ENCODE assay signal across 31 cellular contexts in the genomic region with DNA sequence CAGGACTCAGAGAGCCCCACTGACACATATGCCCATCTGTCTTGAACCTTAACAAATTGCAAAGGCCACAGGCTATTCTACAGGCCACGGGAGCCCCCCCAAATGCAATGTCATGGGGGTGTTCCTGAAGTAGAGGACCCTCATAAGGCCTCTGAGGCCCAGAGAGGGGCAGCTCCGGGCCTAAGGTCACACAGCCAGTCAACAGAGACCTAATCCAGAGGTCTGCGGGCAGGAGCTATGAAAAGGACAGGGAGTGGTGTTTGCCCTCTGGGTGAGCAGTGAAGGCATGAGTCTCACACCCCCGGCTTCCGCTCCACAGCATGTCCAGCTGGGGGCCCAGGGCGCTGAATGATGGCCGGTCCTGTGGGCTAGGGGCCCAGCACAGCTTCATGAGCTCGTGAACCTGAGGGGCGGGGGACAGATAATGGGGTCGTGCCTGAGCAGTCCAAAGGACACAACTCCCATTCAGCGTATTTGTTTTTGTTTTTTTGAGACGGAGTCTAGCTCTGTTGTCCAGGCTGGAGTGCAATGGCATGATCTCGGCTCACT. TPM values are rescaled to one million over a fixed set of nuclear protein-coding genes. Genes with fewer than 3 reads are reported as not detected.
DNase-seq lines count a peak whose midpoint lies in the region; ATAC-seq, FAIRE-seq and TF ChIP-seq lines count a peak whose summit lies in the region.
"Had no signal": no experiment of that assay in that cellular context is flagged by ENCODE, and none has a peak within 500 bp of the region (broad histone marks: within the 10 kb centered on the region; RNA-seq: fewer than 3 reads in every experiment).

No MANE protein-coding gene starts in this region.

- no peak overlapping the region for H4K91ac ChIP-seq in neuronal stem cell (ENCODE audit: low read depth, low read length, poor library complexity)

- H2AK5ac ChIP-seq in neuronal stem cell (ENCODE audit: low read depth, low read length): peak overlapping the region; percentile 70

- WGBS in HepG2 (ENCODE audit: low lambda C conversion rate): 58% methylated on average over 7 of the region's 13 CpGs
- WGBS in right lobe of liver (ENCODE audit: insufficient coverage, low coverage, low lambda C conversion rate, missing lambda C conversion rate): 41% methylated on average over 4 of the region's 13 CpGs
- no CpG with 5 or more reads among the region's 13 CpGs for WGBS in neuronal stem cell (ENCODE audit: extremely low coverage in 2 of 2, insufficient read length in 2 of 2, insufficient replicate concordance in 1 of 2), 2 donors

- no peak for FAIRE-seq in HepG2 (lab: Jason Lieb, UNC)
- FAIRE-seq: A204.1, GM12878, GM12892, GM18507 had no signal

- H3K27ac ChIP-seq in HepG2 (ENCODE audit: extremely low read length, insufficient read depth, low read length) (no peak overlapping the region), right lobe of liver (no peak overlapping the region), neuronal stem cell (replicated peaks; ENCODE audit: low read length) (no peak overlapping the region), osteoblast (ENCODE audit: low read depth, low read length) (no peak overlapping the region)
- H3K27ac ChIP-seq: BLaER1 had no signal

- H3K79me2 ChIP-seq in HepG2 (ENCODE audit: insufficient read depth, low read length) (no peaks in the 10 kb centered on the region), osteoblast (ENCODE audit: insufficient read depth, low read length) (no peaks in the 10 kb centered on the region)

- intact Hi-C loops in HepG2 (cut with micrococcal nuclease; ENCODE audit: unreplicated experiment) (no loop called here), right lobe of liver (cut with DNase I) (no loop called here)

- H3K9ac ChIP-seq in HepG2 (ENCODE audit: insufficient read depth, low read depth, low read length): no peak overlapping the region
- no peak overlapping the region for H3K9ac ChIP-seq in neuronal stem cell (ENCODE audit: low read depth, low read length, poor library complexity)
- H3K9ac ChIP-seq: BLaER1 had no signal

- H3K36me3 ChIP-seq in HepG2 (replicated peaks in 1 of 2; ENCODE audit: control insufficient read depth in 1 of 2, insufficient read depth in 2 of 2, low read length in 2 of 2) (no peaks in the 10 kb centered on the region; a peak in 1 of 5 replicates), right lobe of liver (no peaks in the 10 kb centered on the region), neuronal stem cell (replicated peaks in 1 of 2; ENCODE audit: control insufficient read depth in 2 of 2, insufficient read depth in 2 of 2, low read length in 2 of 2) (no peaks in the 10 kb centered on the region), osteoblast (ENCODE audit: insufficient read depth, low read length) (no peaks in the 10 kb centered on the region), HAP-1 (replicated peaks) (no peaks in the 10 kb centered on the region)
- H3K36me3 ChIP-seq: BE2C had no signal

- H3K27me3 ChIP-seq in HepG2 (ENCODE audit: control insufficient read depth in 1 of 2, insufficient read depth in 2 of 2, low read length in 2 of 2) (no peaks in the 10 kb centered on the region), right lobe of liver (no peaks in the 10 kb centered on the region), neuronal stem cell (ENCODE audit: control insufficient read depth in 3 of 3, insufficient read depth in 3 of 3, low read depth in 1 of 3, low read length in 3 of 3) (no peaks in the 10 kb centered on the region), osteoblast (ENCODE audit: insufficient read depth, low read length) (no peaks in the 10 kb centered on the region), HAP-1 (ENCODE audit: low read depth) (no peaks in the 10 kb centered on the region)
- H3K27me3 ChIP-seq: BE2C, BLaER1 had no signal

- no peaks in the 10 kb centered on the region for H3K79me1 ChIP-seq in neuronal stem cell (ENCODE audit: low read depth, low read length)

- H3K14ac ChIP-seq in neuronal stem cell (ENCODE audit: low read length): no peak overlapping the region

- POLR2A ChIA-PET in HepG2 (lab: Yijun Ruan, JAX): no interaction called here

- ATAC-seq in HepG2 (no peak), right lobe of liver (no peak)
- ATAC-seq: GM12878 had no signal

- H3K4ac ChIP-seq in neuronal stem cell (ENCODE audit: low read length): no peak overlapping the region

- TF ChIP-seq POLR2A in HepG2 (IDR thresholded peaks at IDR 0.05; ENCODE audit: insufficient read depth in 1 of 2, low read depth in 2 of 2, low read length in 2 of 2) (no peak), right lobe of liver (IDR thresholded peaks at IDR 0.05) (no peak)

- H2BK5ac ChIP-seq in neuronal stem cell (ENCODE audit: low read length): peak overlapping the region; percentile 82

- no peak for TF ChIP-seq RAD21 in HepG2 (CRISPR knock-in tag; IDR thresholded peaks at IDR 0.05)

- TF ChIP-seq EP300 in HepG2 (IDR thresholded peaks at IDR 0.05; ENCODE audit: low read depth in 2 of 2, low read length in 2 of 2): no peak
- TF ChIP-seq EP300 in HepG2 (CRISPR knock-in tag; IDR thresholded peaks at IDR 0.05; ENCODE audit: borderline replicate concordance): no peak

- DNase-seq in HepG2 (ENCODE audit: low spot score) (no peak), right lobe of liver (no peak), neuronal stem cell (ENCODE audit: low spot score) (no peak), osteoblast (ENCODE audit: insufficient read length, low spot score, missing footprints) (peak; percentile 48), HAP-1 (ENCODE audit: low spot score in 2 of 2) (no peak), mucosa of gallbladder (ENCODE audit: low spot score) (no peak)
- DNase-seq: 8988T; ACHN; BE2C; C1 segment of cervical spinal cord; CD4-positive, alpha-beta memory T cell; CD4-positive, CD25-positive, alpha-beta regulatory T cell; CD8-positive, alpha-beta memory T cell; COR-L47; DMS 273 treated with DMSO at 0.1 percent for 48 hours; DMS153; DMS53; DMS79; DND-41; EL; GDM1 had no signal

- no TSS peak for BruUV-seq in HepG2 (replicated peaks; lab: Mats Ljungman, UMichigan)

- in situ Hi-C loops in HepG2 (cut with HindIII; ENCODE audit: extremely low pct_ligation_motif_present, low pct_unique_long_range_greater_than_20kb): no loop called here
- in situ Hi-C loops in HAP-1 (cut with MboI; ENCODE audit: low sequenced_read_pairs): no loop called here

- no peak overlapping the region for H2BK120ac ChIP-seq in neuronal stem cell (ENCODE audit: low read depth, low read length)

- H4K20me1 ChIP-seq in HepG2 (ENCODE audit: insufficient read depth, low read length): no peaks in the 10 kb centered on the region
- H4K20me1 ChIP-seq in osteoblast (ENCODE audit: insufficient read depth, low read length): no peaks in the 10 kb centered on the region
- H4K20me1 ChIP-seq: BLaER1 had no signal

- peak overlapping the region; percentile 73 for H2BK12ac ChIP-seq in neuronal stem cell (ENCODE audit: low read length)

- H3K4me1 ChIP-seq in HepG2 (ENCODE audit: insufficient read depth, low read length): 0 out of 2 replicates have a peak, but pooled peaks cover 7% of the 10 kb centered on the region
- no peaks in the 10 kb centered on the region for H3K4me1 ChIP-seq in right lobe of liver
- peaks cover 0 to 8% of the 10 kb centered on the region in 2 donors for H3K4me1 ChIP-seq in neuronal stem cell (ENCODE audit: control insufficient read depth in 2 of 2, insufficient read depth in 1 of 2, low read depth in 1 of 2, low read length in 2 of 2)
- no peaks in the 10 kb centered on the region for H3K4me1 ChIP-seq in osteoblast (ENCODE audit: insufficient read depth, low read length)
- H3K4me1 ChIP-seq in HAP-1: no peaks in the 10 kb centered on the region
- H3K4me1 ChIP-seq: BE2C, BLaER1 had no signal

- CTCF ChIA-PET in HepG2 (lab: Yijun Ruan, JAX; ENCODE audit: low intra/inter-chr PET ratio, low total read pairs): no interaction called here

- no peak overlapping the region for H3K4me2 ChIP-seq in HepG2 (ENCODE audit: low read depth, low read length)
- H3K4me2 ChIP-seq in neuronal stem cell (ENCODE audit: insufficient read depth, low read length, poor library complexity, severe bottlenecking): no peak overlapping the region
- H3K4me2 ChIP-seq in osteoblast (ENCODE audit: insufficient read depth, low read length): no peak overlapping the region
- H3K4me2 ChIP-seq: BLaER1 had no signal

- H3K4me3 ChIP-seq in HepG2 (replicated peaks in 1 of 3; ENCODE audit: insufficient read depth in 1 of 3, low read depth in 2 of 3, low read length in 3 of 3): no peak overlapping the region
- H3K4me3 ChIP-seq in right lobe of liver: no peak overlapping the region
- H3K4me3 ChIP-seq in neuronal stem cell (ENCODE audit: low read length in 2 of 2): no peak overlapping the region
- H3K4me3 ChIP-seq in osteoblast (ENCODE audit: insufficient read depth, low read length): no peak overlapping the region
- H3K4me3 ChIP-seq in HAP-1: no peak overlapping the region
- H3K4me3 ChIP-seq: BLaER1, GM12878 had no signal

- no peak overlapping the region for H2AFZ ChIP-seq in HepG2 (ENCODE audit: low read length)
- H2AFZ ChIP-seq in neuronal stem cell (ENCODE audit: low read length): no peak overlapping the region
- H2AFZ ChIP-seq in osteoblast (ENCODE audit: low read length): no peak overlapping the region

- H3K23ac ChIP-seq in neuronal stem cell (ENCODE audit: low read depth, low read length, poor library complexity): no peak overlapping the region

- H3K18ac ChIP-seq in neuronal stem cell (ENCODE audit: low read length): peak overlapping the region; percentile 64

- H2BK15ac ChIP-seq in neuronal stem cell (ENCODE audit: low read length): no peak overlapping the region

- TF ChIP-seq CTCF in HepG2 (CRISPR knock-in tag; IDR thresholded peaks at IDR 0.05) (no peak), right lobe of liver (IDR thresholded peaks at IDR 0.05) (no peak), osteoblast (IDR thresholded peaks at IDR 0.05; ENCODE audit: extremely low read depth, low read depth, low read length) (no peak)

- no peaks in the 10 kb centered on the region for H3K9me3 ChIP-seq in HepG2 (ENCODE audit: low read length)
- H3K9me3 ChIP-seq in right lobe of liver: no peaks in the 10 kb centered on the region
- no peaks in the 10 kb centered on the region for H3K9me3 ChIP-seq in neuronal stem cell (replicated peaks in 1 of 2; ENCODE audit: control insufficient read depth in 2 of 2, insufficient read depth in 1 of 2, low read depth in 1 of 2, low read length in 2 of 2)
- no peaks in the 10 kb centered on the region for H3K9me3 ChIP-seq in osteoblast (ENCODE audit: low read depth, low read length)
- no peaks in the 10 kb centered on the region for H3K9me3 ChIP-seq in HAP-1
- H3K9me3 ChIP-seq: BE2C had no signal

- no peak overlapping the region for H4K8ac ChIP-seq in neuronal stem cell (ENCODE audit: low read depth, low read length)

RNA-seq across cellular contexts. Expression of a gene that starts 5.3 kb away (rescaled TPM):
- total RNA-seq in HepG2 (2016; rRNA removed; fragmentation: Illumina TruSeq; extraction: Trizol) (not detected in 2 replicates), right lobe of liver (not detected), osteoblast (not detected in 2 replicates), mucosa of gallbladder (not detected)
- total RNA-seq in HepG2 (2016; cell fraction: cytosol; rRNA removed; fragmentation: Illumina TruSeq; extraction: Trizol; ENCODE audit: low read depth): not detected in 2 replicates
- not detected in 2 replicates for total RNA-seq in HepG2 (2016; cell fraction: insoluble cytoplasmic fraction; rRNA removed; fragmentation: Illumina TruSeq; extraction: Trizol)
- not detected in 2 replicates for total RNA-seq in HepG2 (2016; cell fraction: membrane; rRNA removed; fragmentation: Illumina TruSeq; extraction: Trizol)
- total RNA-seq in HepG2 (2016; cell fraction: nucleus; rRNA removed; fragmentation: Illumina TruSeq; extraction: Trizol): not detected in 2 replicates
- 0.30 and 0.44 TPM in 2 replicates for polyA plus RNA-seq in HepG2 (2011; rRNA removed)
- polyA plus RNA-seq in HepG2 (2011; cell fraction: cytosol; rRNA removed): 0.21 TPM in 1 of 2 replicates, not detected in the other
- 1.2 and 1.5 TPM in 2 replicates for polyA plus RNA-seq in HepG2 (2011; cell fraction: nucleus; rRNA removed)
- 0.23 and 0.35 TPM in 2 replicates for polyA plus RNA-seq in HepG2 (2012)
- not detected in 2 replicates for polyA plus RNA-seq in HepG2 (2016; cell fraction: cytosol; fragmentation: Illumina TruSeq; extraction: Trizol; ENCODE audit: low read depth)
- not detected in 2 replicates for polyA plus RNA-seq in HepG2 (2016; cell fraction: insoluble cytoplasmic fraction; fragmentation: Illumina TruSeq; extraction: Trizol; ENCODE audit: low read depth)
- not detected in 2 replicates for polyA plus RNA-seq in HepG2 (2016; cell fraction: membrane; fragmentation: Illumina TruSeq; extraction: Trizol; ENCODE audit: low read depth)
- not detected in 2 replicates for polyA plus RNA-seq in HepG2 (2016; cell fraction: nucleus; fragmentation: Illumina TruSeq; extraction: Trizol; ENCODE audit: insufficient read depth, low read depth)
- 0.88 TPM in 1 of 2 replicates, not detected in the other for polyA minus RNA-seq in HepG2 (2011; rRNA and poly(A)+ RNA removed; ENCODE audit: low replicate concordance)
- polyA minus RNA-seq in HepG2 (2011; cell fraction: cytosol; rRNA and poly(A)+ RNA removed): not detected in 2 replicates
- not detected in 2 replicates for polyA minus RNA-seq in HepG2 (2011; cell fraction: nucleus; rRNA and poly(A)+ RNA removed)
- polyA plus RNA-seq in neuronal stem cell (2013, experiment 1 of 2): 2.2 TPM
- polyA plus RNA-seq in neuronal stem cell (2013, experiment 2 of 2): 1.8 TPM
- total RNA-seq: A673, Daoy, G401 had no signal
- polyA plus RNA-seq: AG04450 had no signal

RNA-seq across cellular contexts. Expression of a gene that starts 21.2 kb away (rescaled TPM):
- total RNA-seq in HepG2 (2016; rRNA removed; fragmentation: Illumina TruSeq; extraction: Trizol) (2.8 and 3.4 TPM in 2 replicates), right lobe of liver (1 to 10 TPM; 1.1 to 5.5 (median 2.3) TPM), osteoblast (1.8 and 2.4 TPM in 2 replicates), mucosa of gallbladder (13.4 TPM)
- total RNA-seq in HepG2 (2016; cell fraction: cytosol; rRNA removed; fragmentation: Illumina TruSeq; extraction: Trizol; ENCODE audit: low read depth): 1.2 and 1.3 TPM in 2 replicates
- total RNA-seq in HepG2 (2016; cell fraction: insoluble cytoplasmic fraction; rRNA removed; fragmentation: Illumina TruSeq; extraction: Trizol): 2.5 and 3.4 TPM in 2 replicates
- total RNA-seq in HepG2 (2016; cell fraction: membrane; rRNA removed; fragmentation: Illumina TruSeq; extraction: Trizol): 0.72 and 1.3 TPM in 2 replicates
- total RNA-seq in HepG2 (2016; cell fraction: nucleus; rRNA removed; fragmentation: Illumina TruSeq; extraction: Trizol): 4.4 and 4.8 TPM in 2 replicates
- polyA plus RNA-seq in HepG2 (2011; rRNA removed): 18.6 and 30.1 TPM in 2 replicates
- 8.8 and 10.2 TPM in 2 replicates for polyA plus RNA-seq in HepG2 (2011; cell fraction: cytosol; rRNA removed)
- polyA plus RNA-seq in HepG2 (2011; cell fraction: nucleus; rRNA removed): 106 and 107 TPM in 2 replicates
- polyA plus RNA-seq in HepG2 (2012): 6.1 and 10.2 TPM in 2 replicates
- polyA plus RNA-seq in HepG2 (2016; cell fraction: cytosol; fragmentation: Illumina TruSeq; extraction: Trizol; ENCODE audit: low read depth): 0.15 and 0.17 TPM in 2 replicates
- 1.3 and 1.7 TPM in 2 replicates for polyA plus RNA-seq in HepG2 (2016; cell fraction: insoluble cytoplasmic fraction; fragmentation: Illumina TruSeq; extraction: Trizol; ENCODE audit: low read depth)
- 0.35 and 0.45 TPM in 2 replicates for polyA plus RNA-seq in HepG2 (2016; cell fraction: membrane; fragmentation: Illumina TruSeq; extraction: Trizol; ENCODE audit: low read depth)
- 10.2 and 12.3 TPM in 2 replicates for polyA plus RNA-seq in HepG2 (2016; cell fraction: nucleus; fragmentation: Illumina TruSeq; extraction: Trizol; ENCODE audit: insufficient read depth, low read depth)
- polyA minus RNA-seq in HepG2 (2011; rRNA and poly(A)+ RNA removed; ENCODE audit: low replicate concordance): 1.7 and 37.2 TPM in 2 replicates
- 13.1 and 19.0 TPM in 2 replicates for polyA minus RNA-seq in HepG2 (2011; cell fraction: cytosol; rRNA and poly(A)+ RNA removed)
- polyA minus RNA-seq in HepG2 (2011; cell fraction: nucleus; rRNA and poly(A)+ RNA removed): 23.9 and 29.3 TPM in 2 replicates
- 3.2 TPM for polyA plus RNA-seq in neuronal stem cell (2013, experiment 1 of 2)
- 3.3 TPM for polyA plus RNA-seq in neuronal stem cell (2013, experiment 2 of 2)

RNA-seq across cellular contexts. Expression of a gene that starts 31.6 kb away (rescaled TPM):
- total RNA-seq in HepG2 (2016; rRNA removed; fragmentation: Illumina TruSeq; extraction: Trizol) (0.48 and 0.86 TPM in 2 replicates), right lobe of liver (10 to 100 TPM in 2 of 6 experiments, 1 to 10 TPM in 3, under 1 TPM in 1; 0.26 to 13.6 (median 3.1) TPM), osteoblast (not detected in 2 replicates), mucosa of gallbladder (243 TPM)
- total RNA-seq in HepG2 (2016; cell fraction: cytosol; rRNA removed; fragmentation: Illumina TruSeq; extraction: Trizol; ENCODE audit: low read depth): 0.18 and 0.40 TPM in 2 replicates
- total RNA-seq in HepG2 (2016; cell fraction: insoluble cytoplasmic fraction; rRNA removed; fragmentation: Illumina TruSeq; extraction: Trizol): 0.36 and 1.2 TPM in 2 replicates
- 0.38 and 0.43 TPM in 2 replicates for total RNA-seq in HepG2 (2016; cell fraction: membrane; rRNA removed; fragmentation: Illumina TruSeq; extraction: Trizol)
- total RNA-seq in HepG2 (2016; cell fraction: nucleus; rRNA removed; fragmentation: Illumina TruSeq; extraction: Trizol): 1.0 and 1.3 TPM in 2 replicates
- polyA plus RNA-seq in HepG2 (2011; rRNA removed): 4.0 and 8.6 TPM in 2 replicates
- polyA plus RNA-seq in HepG2 (2011; cell fraction: cytosol; rRNA removed): 4.2 and 6.3 TPM in 2 replicates
- 3.5 and 4.5 TPM in 2 replicates for polyA plus RNA-seq in HepG2 (2011; cell fraction: nucleus; rRNA removed)
- polyA plus RNA-seq in HepG2 (2012): 9.1 and 10.5 TPM in 2 replicates
- polyA plus RNA-seq in HepG2 (2016; cell fraction: cytosol; fragmentation: Illumina TruSeq; extraction: Trizol; ENCODE audit: low read depth): 0.10 and 0.18 TPM in 2 replicates
- 0.61 and 0.62 TPM in 2 replicates for polyA plus RNA-seq in HepG2 (2016; cell fraction: insoluble cytoplasmic fraction; fragmentation: Illumina TruSeq; extraction: Trizol; ENCODE audit: low read depth)
- 0.29 and 0.35 TPM in 2 replicates for polyA plus RNA-seq in HepG2 (2016; cell fraction: membrane; fragmentation: Illumina TruSeq; extraction: Trizol; ENCODE audit: low read depth)
- polyA plus RNA-seq in HepG2 (2016; cell fraction: nucleus; fragmentation: Illumina TruSeq; extraction: Trizol; ENCODE audit: insufficient read depth, low read depth): 1.8 and 2.3 TPM in 2 replicates
- polyA minus RNA-seq in HepG2 (2011; rRNA and poly(A)+ RNA removed; ENCODE audit: low replicate concordance): 2.7 and 11.1 TPM in 2 replicates
- 3.0 and 4.7 TPM in 2 replicates for polyA minus RNA-seq in HepG2 (2011; cell fraction: cytosol; rRNA and poly(A)+ RNA removed)
- polyA minus RNA-seq in HepG2 (2011; cell fraction: nucleus; rRNA and poly(A)+ RNA removed): 1.8 and 3.1 TPM in 2 replicates
- polyA plus RNA-seq in neuronal stem cell (2013, experiment 1 of 2): 0.03 TPM
- not detected for polyA plus RNA-seq in neuronal stem cell (2013, experiment 2 of 2)
- total RNA-seq: A673; CD4-positive, alpha-beta memory T cell; CD8-positive, alpha-beta memory T cell; G401; GM12878 had no signal
- polyA plus RNA-seq: AG04450; CD14-positive monocyte; CD8-positive, alpha-beta memory T cell; GM12878 had no signal

RNA-seq across cellular contexts. Expression of a gene that starts 33.1 kb away (rescaled TPM):
- total RNA-seq in HepG2 (2016; rRNA removed; fragmentation: Illumina TruSeq; extraction: Trizol) (1,471 and 1,490 TPM in 2 replicates), right lobe of liver (100 to 1,000 TPM; 449 to 778 (median 494) TPM), osteoblast (786 and 869 TPM in 2 replicates), mucosa of gallbladder (1,253 TPM)
- total RNA-seq in HepG2 (2016; cell fraction: cytosol; rRNA removed; fragmentation: Illumina TruSeq; extraction: Trizol; ENCODE audit: low read depth): 3,356 and 3,471 TPM in 2 replicates
- total RNA-seq in HepG2 (2016; cell fraction: insoluble cytoplasmic fraction; rRNA removed; fragmentation: Illumina TruSeq; extraction: Trizol): 1,484 and 1,563 TPM in 2 replicates
- total RNA-seq in HepG2 (2016; cell fraction: membrane; rRNA removed; fragmentation: Illumina TruSeq; extraction: Trizol): 4,403 and 4,828 TPM in 2 replicates
- total RNA-seq in HepG2 (2016; cell fraction: nucleus; rRNA removed; fragmentation: Illumina TruSeq; extraction: Trizol): 550 and 622 TPM in 2 replicates
- 2,004 and 2,232 TPM in 2 replicates for polyA plus RNA-seq in HepG2 (2011; rRNA removed)
- polyA plus RNA-seq in HepG2 (2011; cell fraction: cytosol; rRNA removed): 2,519 and 3,516 TPM in 2 replicates
- polyA plus RNA-seq in HepG2 (2011; cell fraction: nucleus; rRNA removed): 865 and 944 TPM in 2 replicates
- 2,311 and 3,663 TPM in 2 replicates for polyA plus RNA-seq in HepG2 (2012)
- 5,329 and 5,962 TPM in 2 replicates for polyA plus RNA-seq in HepG2 (2016; cell fraction: cytosol; fragmentation: Illumina TruSeq; extraction: Trizol; ENCODE audit: low read depth)
- polyA plus RNA-seq in HepG2 (2016; cell fraction: insoluble cytoplasmic fraction; fragmentation: Illumina TruSeq; extraction: Trizol; ENCODE audit: low read depth): 2,198 and 2,250 TPM in 2 replicates
- polyA plus RNA-seq in HepG2 (2016; cell fraction: membrane; fragmentation: Illumina TruSeq; extraction: Trizol; ENCODE audit: low read depth): 6,513 and 6,759 TPM in 2 replicates
- 1,298 and 1,347 TPM in 2 replicates for polyA plus RNA-seq in HepG2 (2016; cell fraction: nucleus; fragmentation: Illumina TruSeq; extraction: Trizol; ENCODE audit: insufficient read depth, low read depth)
- 547 and 652 TPM in 2 replicates for polyA minus RNA-seq in HepG2 (2011; rRNA and poly(A)+ RNA removed; ENCODE audit: low replicate concordance)
- 819 and 843 TPM in 2 replicates for polyA minus RNA-seq in HepG2 (2011; cell fraction: cytosol; rRNA and poly(A)+ RNA removed)
- polyA minus RNA-seq in HepG2 (2011; cell fraction: nucleus; rRNA and poly(A)+ RNA removed): 236 and 251 TPM in 2 replicates
- 3,857 TPM for polyA plus RNA-seq in neuronal stem cell (2013, experiment 1 of 2)
- 3,701 TPM for polyA plus RNA-seq in neuronal stem cell (2013, experiment 2 of 2)

RNA-seq across cellular contexts. Expression of a gene that starts 45.2 kb away (rescaled TPM):
- total RNA-seq in HepG2 (2016; rRNA removed; fragmentation: Illumina TruSeq; extraction: Trizol) (not detected in 2 replicates), right lobe of liver (not detected), osteoblast (under 0.01 TPM in 2 replicates), mucosa of gallbladder (not detected)
- not detected in 2 replicates for total RNA-seq in HepG2 (2016; cell fraction: cytosol; rRNA removed; fragmentation: Illumina TruSeq; extraction: Trizol; ENCODE audit: low read depth)
- not detected in 2 replicates for total RNA-seq in HepG2 (2016; cell fraction: insoluble cytoplasmic fraction; rRNA removed; fragmentation: Illumina TruSeq; extraction: Trizol)
- total RNA-seq in HepG2 (2016; cell fraction: membrane; rRNA removed; fragmentation: Illumina TruSeq; extraction: Trizol): not detected in 2 replicates
- total RNA-seq in HepG2 (2016; cell fraction: nucleus; rRNA removed; fragmentation: Illumina TruSeq; extraction: Trizol): not detected in 2 replicates
- not detected in 2 replicates for polyA plus RNA-seq in HepG2 (2011; rRNA removed)
- polyA plus RNA-seq in HepG2 (2011; cell fraction: cytosol; rRNA removed): not detected in 2 replicates
- not detected in 2 replicates for polyA plus RNA-seq in HepG2 (2011; cell fraction: nucleus; rRNA removed)
- not detected in 2 replicates for polyA plus RNA-seq in HepG2 (2012)
- not detected in 2 replicates for polyA plus RNA-seq in HepG2 (2016; cell fraction: cytosol; fragmentation: Illumina TruSeq; extraction: Trizol; ENCODE audit: low read depth)
- not detected in 2 replicates for polyA plus RNA-seq in HepG2 (2016; cell fraction: insoluble cytoplasmic fraction; fragmentation: Illumina TruSeq; extraction: Trizol; ENCODE audit: low read depth)
- polyA plus RNA-seq in HepG2 (2016; cell fraction: membrane; fragmentation: Illumina TruSeq; extraction: Trizol; ENCODE audit: low read depth): not detected in 2 replicates
- not detected in 2 replicates for polyA plus RNA-seq in HepG2 (2016; cell fraction: nucleus; fragmentation: Illumina TruSeq; extraction: Trizol; ENCODE audit: insufficient read depth, low read depth)
- polyA minus RNA-seq in HepG2 (2011; rRNA and poly(A)+ RNA removed; ENCODE audit: low replicate concordance): 0.06 and 0.09 TPM in 2 replicates
- not detected in 2 replicates for polyA minus RNA-seq in HepG2 (2011; cell fraction: cytosol; rRNA and poly(A)+ RNA removed)
- polyA minus RNA-seq in HepG2 (2011; cell fraction: nucleus; rRNA and poly(A)+ RNA removed): not detected in 2 replicates
- 0.08 TPM for polyA plus RNA-seq in neuronal stem cell (2013, experiment 1 of 2)
- 0.19 TPM for polyA plus RNA-seq in neuronal stem cell (2013, experiment 2 of 2)
- total RNA-seq: A673, Daoy had no signal
- polyA plus RNA-seq: AG04450, CD14-positive monocyte had no signal

Comparison
In these comparisons a context has a peak if more than half of its experiments do, and no peak if none do; other contexts are left out.
1. RNA of a gene that starts 31.6 kb away (total RNA-seq): 243 TPM in mucosa of gallbladder (single experiment); 0.26 to 13.6 TPM in right lobe of liver, 0.18 to 1.3 TPM in HepG2 and not detected in osteoblast; every median in the first group is over 10 times any median in the second.